1 cellular context compared by ENCODE assay signal in genomic region chr5:141867139-141867538, GRCh38.
TF ChIP-seq lines count a peak whose summit lies in the region.

No MANE protein-coding gene starts in this region.

TF ChIP-seq in WTC11, 78 proteins besides CTCF, POLR2A, EP300 and RAD21 (continued from another document):
- TF ChIP-seq SP1 (CRISPR knock-in tag; conservative IDR thresholded peaks at IDR 0.05) (no peak), RORB (CRISPR knock-in tag; IDR thresholded peaks at IDR 0.05) (no peak), ZNF416 (CRISPR knock-in tag; IDR thresholded peaks at IDR 0.05) (no peak)
- TF ChIP-seq, protein P1, sequence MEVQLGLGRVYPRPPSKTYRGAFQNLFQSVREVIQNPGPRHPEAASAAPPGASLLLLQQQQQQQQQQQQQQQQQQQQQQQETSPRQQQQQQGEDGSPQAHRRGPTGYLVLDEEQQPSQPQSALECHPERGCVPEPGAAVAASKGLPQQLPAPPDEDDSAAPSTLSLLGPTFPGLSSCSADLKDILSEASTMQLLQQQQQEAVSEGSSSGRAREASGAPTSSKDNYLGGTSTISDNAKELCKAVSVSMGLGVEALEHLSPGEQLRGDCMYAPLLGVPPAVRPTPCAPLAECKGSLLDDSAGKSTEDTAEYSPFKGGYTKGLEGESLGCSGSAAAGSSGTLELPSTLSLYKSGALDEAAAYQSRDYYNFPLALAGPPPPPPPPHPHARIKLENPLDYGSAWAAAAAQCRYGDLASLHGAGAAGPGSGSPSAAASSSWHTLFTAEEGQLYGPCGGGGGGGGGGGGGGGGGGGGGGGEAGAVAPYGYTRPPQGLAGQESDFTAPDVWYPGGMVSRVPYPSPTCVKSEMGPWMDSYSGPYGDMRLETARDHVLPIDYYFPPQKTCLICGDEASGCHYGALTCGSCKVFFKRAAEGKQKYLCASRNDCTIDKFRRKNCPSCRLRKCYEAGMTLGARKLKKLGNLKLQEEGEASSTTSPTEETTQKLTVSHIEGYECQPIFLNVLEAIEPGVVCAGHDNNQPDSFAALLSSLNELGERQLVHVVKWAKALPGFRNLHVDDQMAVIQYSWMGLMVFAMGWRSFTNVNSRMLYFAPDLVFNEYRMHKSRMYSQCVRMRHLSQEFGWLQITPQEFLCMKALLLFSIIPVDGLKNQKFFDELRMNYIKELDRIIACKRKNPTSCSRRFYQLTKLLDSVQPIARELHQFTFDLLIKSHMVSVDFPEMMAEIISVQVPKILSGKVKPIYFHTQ (CRISPR knock-in tag; IDR thresholded peaks at IDR 0.05) = no peak
TF ChIP-seq in WTC11: peak in this region for 0.
